32 cellular contexts compared by ENCODE assay signal in genomic region chr20:3309226-3309625, GRCh38.
"Had no signal": no experiment of that assay in that cellular context is flagged by ENCODE, and none has a peak within 500 bp of the region (broad histone marks: within the 10 kb centered on the region; RNA-seq: fewer than 3 reads in every experiment).

No MANE protein-coding gene starts in this region.

- ATAC-seq: activated CD8-positive, alpha-beta memory T cell treated with anti-CD3 and anti-CD28 coated beads, Interleukin-2, amount 10 ng/mL, durations not matched to agents 7 days and 5 days; body of pancreas; Panc1 had no signal

- H3K4me3 ChIP-seq: ascending aorta, body of pancreas, MG63, SJCRH30, SK-N-MC had no signal

- FAIRE-seq: bronchial epithelial cell had no signal

- H3K36me3 ChIP-seq: MG63 had no signal

- H3K9me3 ChIP-seq: ascending aorta, body of pancreas, MG63, SJCRH30 had no signal

- H3K27me3 ChIP-seq: ascending aorta, body of pancreas, MG63, SJCRH30 had no signal

- DNase-seq: activated B cell treated with CpG ODN at 0.5 μM for 24 hours; activated CD4-positive, alpha-beta memory T cell treated with anti-CD3 and anti-CD28 coated beads, Interleukin-2, amount 10 ng/mL, durations not matched to agents 7 days and 5 days; activated CD4-positive, alpha-beta T cell treated with anti-CD3 and anti-CD28 coated beads for 1 hour; activated CD4-positive, alpha-beta T cell treated with anti-CD3 and anti-CD28 coated beads for 48 hours; activated CD8-positive, alpha-beta memory T cell treated with anti-CD3 and anti-CD28 coated beads for 24 hours; activated CD8-positive, alpha-beta memory T cell treated with anti-CD3 and anti-CD28 coated beads, Interleukin-2, amount 10 ng/mL, durations not matched to agents 7 days and 5 days; activated CD8-positive, alpha-beta memory T cell treated with anti-CD3 and anti-CD28 coated beads, Interleukin-2, amount 50 U/mL, for 48 hours; activated effector memory CD4-positive, alpha-beta T cell treated with Interleukin-2 at 50 U/mL for 16 hours; activated naive CD4-positive, alpha-beta T cell treated with anti-CD3 and anti-CD28 coated beads, Interleukin-2, amount 50 U/mL, for 16 hours; activated naive CD8-positive, alpha-beta T cell treated with anti-CD3 and anti-CD28 coated beads for 36 hours; activated T-cell treated with anti-CD3 and anti-CD28 coated beads, Interleukin-2, amount 50 U/mL, for 48 hours; amygdala; body of pancreas; caudate nucleus; cerebellar nuclear complex; Kasumi-1; MG63; NCI-H1048; NCI-H1105 treated with DMSO at 0.1 percent for 48 hours; NCI-H1436; NCI-H1694; NCI-H1930; NCI-H2081 treated with DMSO at 0.1 percent for 48 hours; NCI-H345; NCI-H524 treated with DMSO at 0.1 percent for 48 hours; SHP77; SJCRH30 had no signal

- H3K27ac ChIP-seq: ascending aorta, body of pancreas, SJCRH30, SK-N-MC, VCaP had no signal
